18 cellular contexts compared by ENCODE assay signal in the genomic region with DNA sequence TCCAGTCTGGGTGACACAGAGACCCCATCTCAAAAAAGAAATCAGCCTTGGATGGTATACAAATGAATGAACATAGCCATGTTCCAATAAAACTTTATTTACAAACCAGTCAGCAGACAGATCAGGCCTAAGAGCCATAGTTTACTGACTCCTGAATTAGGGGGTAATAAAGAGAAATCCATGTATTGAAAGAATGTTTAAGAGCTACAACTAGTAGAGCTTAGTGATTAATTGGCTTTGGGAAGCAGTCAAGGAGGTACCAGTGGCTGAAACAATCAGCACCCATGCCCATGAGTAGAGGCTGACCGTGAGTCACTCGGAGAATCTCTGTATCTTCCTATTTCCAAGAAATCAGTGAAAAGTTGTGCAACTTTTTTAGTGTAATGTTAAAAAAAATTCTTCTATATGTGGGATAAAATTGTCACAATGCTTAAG.
DNase-seq lines count a peak whose midpoint lies in the region; ATAC-seq and TF ChIP-seq lines count a peak whose summit lies in the region.
"Had no signal": no experiment of that assay in that cellular context is flagged by ENCODE, and none has a peak within 500 bp of the region (broad histone marks: within the 10 kb centered on the region; RNA-seq: fewer than 3 reads in every experiment).

No MANE protein-coding gene starts in this region.

- no peak overlapping the region for H3K4me3 Mint-ChIP-seq in CD14-positive monocyte
- H3K4me3 Mint-ChIP-seq in naive thymus-derived CD4-positive, alpha-beta T cell: no peak overlapping the region
- H3K4me3 Mint-ChIP-seq: activated CD4-positive, alpha-beta T cell treated with anti-CD3 and anti-CD28 coated beads for 36 hours; central memory CD8-positive, alpha-beta T cell; neural crest cell; stimulated activated naive CD8-positive, alpha-beta T cell treated with anti-CD3 and anti-CD28 coated beads, Interleukin-15, amount 100 ng/mL, for 72 hours had no signal

- H3K27ac Mint-ChIP-seq in CD14-positive monocyte: peak overlapping the region; percentile 96 to 99 (median 99)
- no peak overlapping the region for H3K27ac Mint-ChIP-seq in naive thymus-derived CD4-positive, alpha-beta T cell
- H3K27ac Mint-ChIP-seq: activated CD4-positive, alpha-beta T cell treated with anti-CD3 and anti-CD28 coated beads for 36 hours; stimulated activated naive CD8-positive, alpha-beta T cell treated with anti-CD3 and anti-CD28 coated beads, Interleukin-15, amount 100 ng/mL, for 72 hours had no signal

- CTCF ChIA-PET in naive thymus-derived CD4-positive, alpha-beta T cell (lab: Charles Lee): no interaction called here

- H3K4me1 Mint-ChIP-seq in CD14-positive monocyte: peaks cover 85% of the 10 kb centered on the region
- H3K4me1 Mint-ChIP-seq in naive thymus-derived CD4-positive, alpha-beta T cell: peaks cover 0 to 10% (median 0%) of the 10 kb centered on the region in 7 donors
- H3K4me1 Mint-ChIP-seq: central memory CD8-positive, alpha-beta T cell; neural crest cell had no signal

- no peak for TF ChIP-seq CTCF in CD14-positive monocyte (IDR thresholded peaks at IDR 0.05)
- no peak for TF ChIP-seq CTCF in epithelial cell of proximal tubule (conservative IDR thresholded peaks at IDR 0.05; ENCODE audit: low read depth, low read length)

- peaks cover 1 to 5% of the 10 kb centered on the region in 2 donors for H3K36me3 Mint-ChIP-seq in CD14-positive monocyte
- H3K36me3 Mint-ChIP-seq in naive thymus-derived CD4-positive, alpha-beta T cell: no peaks in the 10 kb centered on the region

- DNase-seq in CD14-positive monocyte (ENCODE audit: low spot score) (peak; percentile 81), MV-4-11 (lab: John Stamatoyannopoulos, UW) (peak; percentile 88), epithelial cell of proximal tubule (ENCODE audit: low read depth) (peak; percentile 41), NCI-H1105 treated with DMSO at 0.1 percent for 48 hours (lab: John Stamatoyannopoulos, UW) (no peak), mucosa of gallbladder (ENCODE audit: low spot score) (no peak)
- DNase-seq in naive thymus-derived CD4-positive, alpha-beta T cell: no peak
- no peak for DNase-seq in stimulated activated naive CD4-positive, alpha-beta T cell (lab: John Stamatoyannopoulos, UW)
- DNase-seq: activated CD4-positive, alpha-beta T cell treated with anti-CD3 and anti-CD28 coated beads for 36 hours; DND-41; NCI-H1105; NCI-H69; stimulated activated CD4-positive, alpha-beta T cell treated with anti-CD3 and anti-CD28 coated beads, Interleukin-1b, Interleukin-23, amount 100 ng/mL, for 48 hours; stimulated activated naive CD8-positive, alpha-beta T cell treated with anti-CD3 and anti-CD28 coated beads, Interleukin-15, amount 100 ng/mL, for 72 hours had no signal

- intact Hi-C loops in CD14-positive monocyte (cut with micrococcal nuclease): loop anchor here in 1 of 2 donors (10.0 kb wide), 1 partner anchor 69 kb away; no protein-coding TSS in a partner anchor
- intact Hi-C loops in naive thymus-derived CD4-positive, alpha-beta T cell (cut with micrococcal nuclease): no loop called here

- no peaks in the 10 kb centered on the region for H3K27me3 ChIP-seq in naive thymus-derived CD4-positive, alpha-beta T cell (ENCODE audit: control insufficient read depth in 2 of 2, insufficient read depth in 2 of 2, low read length in 2 of 2)
- H3K27me3 ChIP-seq: vagina had no signal

- no peak overlapping the region for H3K4me3 ChIP-seq in epithelial cell of proximal tubule (ENCODE audit: low read depth, low read length)
- no peak overlapping the region for H3K4me3 ChIP-seq in naive thymus-derived CD4-positive, alpha-beta T cell (ENCODE audit: low read length)
- H3K4me3 ChIP-seq: vagina had no signal

- POLR2A ChIA-PET in naive thymus-derived CD4-positive, alpha-beta T cell (lab: Charles Lee): no interaction called here

- no peak overlapping the region for H3K27ac ChIP-seq in naive thymus-derived CD4-positive, alpha-beta T cell (ENCODE audit: low read depth, low read length)

- no peaks in the 10 kb centered on the region for H3K9me3 ChIP-seq in naive thymus-derived CD4-positive, alpha-beta T cell (ENCODE audit: control insufficient read depth in 2 of 3, low read length in 3 of 3)
- H3K9me3 ChIP-seq: vagina had no signal

- H3K9me3 Mint-ChIP-seq in CD14-positive monocyte: peaks cover 1 to 12% (median 8%) of the 10 kb centered on the region in 7 donors
- no peaks in the 10 kb centered on the region for H3K9me3 Mint-ChIP-seq in naive thymus-derived CD4-positive, alpha-beta T cell
- H3K9me3 Mint-ChIP-seq: central memory CD8-positive, alpha-beta T cell; neural crest cell; stimulated activated naive CD8-positive, alpha-beta T cell treated with anti-CD3 and anti-CD28 coated beads, Interleukin-15, amount 100 ng/mL, for 72 hours had no signal

- H3K27me3 Mint-ChIP-seq in CD14-positive monocyte (ENCODE audit: low read depth in 3 of 3): peaks cover 0 to 11% (median 0%) of the 10 kb centered on the region in 3 donors
- peaks cover 0 to 4% (median 0%) of the 10 kb centered on the region in 5 donors for H3K27me3 Mint-ChIP-seq in naive thymus-derived CD4-positive, alpha-beta T cell
- H3K27me3 Mint-ChIP-seq: activated CD4-positive, alpha-beta T cell treated with anti-CD3 and anti-CD28 coated beads for 36 hours; stimulated activated naive CD8-positive, alpha-beta T cell treated with anti-CD3 and anti-CD28 coated beads, Interleukin-15, amount 100 ng/mL, for 72 hours had no signal

- ATAC-seq in naive thymus-derived CD4-positive, alpha-beta T cell: peak; percentile 63
- ATAC-seq in HG02938 (IDR thresholded peaks at IDR 0.05; ENCODE audit: unreplicated experiment): no peak
- ATAC-seq: activated CD4-positive, alpha-beta T cell treated with anti-CD3 and anti-CD28 coated beads for 36 hours; Panc1; stimulated activated naive CD8-positive, alpha-beta T cell treated with anti-CD3 and anti-CD28 coated beads, Interleukin-15, amount 100 ng/mL, for 72 hours had no signal

- H3K4me1 ChIP-seq in naive thymus-derived CD4-positive, alpha-beta T cell (ENCODE audit: control insufficient read depth in 2 of 2, insufficient read depth in 2 of 2, low read length in 2 of 2): no peaks in the 10 kb centered on the region

- no peaks in the 10 kb centered on the region for H3K36me3 ChIP-seq in naive thymus-derived CD4-positive, alpha-beta T cell (ENCODE audit: control insufficient read depth in 2 of 3, insufficient read depth in 3 of 3, low read length in 3 of 3)
- H3K36me3 ChIP-seq: vagina had no signal

Comparison
In these comparisons a context has a peak if more than half of its experiments do, and no peak if none do; other contexts are left out.
1. DNase-seq: peak in CD14-positive monocyte (single experiment), MV-4-11 (single experiment) and epithelial cell of proximal tubule (single experiment); none in naive thymus-derived CD4-positive, alpha-beta T cell (0 of 9), NCI-H1105 treated with DMSO at 0.1 percent for 48 hours (single experiment), stimulated activated naive CD4-positive, alpha-beta T cell (0 of 6) and mucosa of gallbladder (single experiment).
2. H3K27ac Mint-ChIP-seq: peak in CD14-positive monocyte (7 of 7); none in naive thymus-derived CD4-positive, alpha-beta T cell (0 of 9).